13 cellular contexts compared by ENCODE assay signal in genomic region chr6:81786159-81786558, GRCh38.
"Had no signal": no experiment of that assay in that cellular context is flagged by ENCODE, and none has a peak within 500 bp of the region (broad histone marks: within the 10 kb centered on the region; RNA-seq: fewer than 3 reads in every experiment).

No MANE protein-coding gene starts in this region.

- H3K4me1 ChIP-seq: sigmoid colon had no signal

- H3K27me3 Mint-ChIP-seq: activated CD4-positive, alpha-beta memory T cell treated with anti-CD3 and anti-CD28 coated beads for 36 hours had no signal

- H3K36me3 Mint-ChIP-seq: activated CD4-positive, alpha-beta memory T cell treated with anti-CD3 and anti-CD28 coated beads for 36 hours had no signal

- DNase-seq: activated CD4-positive, alpha-beta memory T cell treated with anti-CD3 and anti-CD28 coated beads for 36 hours; activated CD4-positive, alpha-beta T cell treated with anti-CD3 and anti-CD28 coated beads for 1 hour; activated gamma-delta T cell; activated T-cell treated with anti-CD3 and anti-CD28 coated beads, Interleukin-2, amount 50 U/mL, for 48 hours; aorta; islet precursor cell; sigmoid colon; stimulated activated CD4-positive, alpha-beta T cell treated with anti-CD3 and anti-CD28 coated beads, Interleukin-2, amount 100 ng/mL, for 48 hours; stimulated activated naive CD4-positive, alpha-beta T cell treated with Interleukin-2 at 50 U/mL for 16 hours had no signal

- H3K36me3 ChIP-seq: gastroesophageal sphincter, sigmoid colon had no signal

- H3K27me3 ChIP-seq: gastroesophageal sphincter, sigmoid colon had no signal

- H3K27ac Mint-ChIP-seq: activated CD4-positive, alpha-beta memory T cell treated with anti-CD3 and anti-CD28 coated beads for 36 hours; memory B cell; nephron had no signal

- ATAC-seq: gastroesophageal sphincter, left lobe of liver had no signal

- H3K4me3 Mint-ChIP-seq: activated CD4-positive, alpha-beta memory T cell treated with anti-CD3 and anti-CD28 coated beads for 36 hours; memory B cell; nephron had no signal

- H3K27ac ChIP-seq: gastroesophageal sphincter, sigmoid colon had no signal

- H3K4me3 ChIP-seq: gastroesophageal sphincter, sigmoid colon had no signal

- H3K9me3 ChIP-seq: gastroesophageal sphincter had no signal
